ENCODE assay signal across 25 cellular contexts in the genomic region with DNA sequence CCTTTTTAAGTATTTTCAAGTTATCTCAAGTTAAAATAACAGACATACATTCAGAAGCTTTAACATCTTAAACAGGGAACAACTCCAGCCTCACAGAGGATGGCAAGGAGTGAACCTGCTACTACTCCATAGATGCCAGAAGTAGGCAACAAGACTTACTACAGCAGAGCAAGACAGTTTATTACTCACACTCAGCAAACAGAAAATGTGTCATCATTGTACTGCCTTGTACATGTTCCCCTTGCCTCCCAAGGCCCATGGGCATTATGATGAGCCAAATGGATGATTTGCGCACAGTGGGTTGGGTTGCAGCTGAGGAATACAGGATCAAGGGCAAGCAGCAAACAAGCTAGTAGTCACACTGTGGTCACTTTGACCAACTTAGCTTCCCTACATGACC.
"Had no signal": no experiment of that assay in that cellular context is flagged by ENCODE, and none has a peak within 500 bp of the region (broad histone marks: within the 10 kb centered on the region; RNA-seq: fewer than 3 reads in every experiment).

No MANE protein-coding gene starts in this region.

- H3K4me1 ChIP-seq: breast epithelium had no signal

- H3K9ac ChIP-seq: KMS-11 had no signal

- H3K4me3 ChIP-seq: breast epithelium, MG63, SK-N-MC had no signal

- H3K27ac ChIP-seq: breast epithelium, KMS-11, SK-N-MC, WERI-Rb-1 had no signal

- H3K4me2 ChIP-seq: KMS-11 had no signal

- H3K9me3 ChIP-seq: breast epithelium, MG63 had no signal

- ATAC-seq: activated CD8-positive, alpha-beta memory T cell treated with anti-CD3 and anti-CD28 coated beads, Interleukin-2, amount 10 ng/mL, durations not matched to agents 7 days and 5 days; Right ventricle myocardium inferior; T-cell had no signal

- DNase-seq: activated CD4-positive, alpha-beta T cell treated with anti-CD3 and anti-CD28 coated beads, Interleukin-2, amount 10 ng/mL, durations not matched to agents 24 days and 14 days; activated CD4-positive, alpha-beta T cell treated with anti-CD3 and anti-CD28 coated beads, Interleukin-2, amount 50 U/mL, for 48 hours; activated CD4-positive, CD25-positive, alpha-beta regulatory T cell treated with anti-CD3 and anti-CD28 coated beads, Interleukin-2, amount 50 U/mL, for 72 hours; activated CD8-positive, alpha-beta memory T cell treated with anti-CD3 and anti-CD28 coated beads, Interleukin-2, amount 10 ng/mL, durations not matched to agents 7 days and 5 days; activated effector memory CD4-positive, alpha-beta T cell treated with Interleukin-2 at 50 U/mL for 16 hours; activated naive CD4-positive, alpha-beta T cell; activated T-cell treated with anti-CD3 and anti-CD28 coated beads, Interleukin-2, amount 50 U/mL, for 24 hours; aorta; central memory CD4-positive, alpha-beta T cell; MG63; NCI-H1105; NCI-H1436; NCI-H187; NCI-H2081; NCI-H446; NCI-H524; T-cell; T-helper 2 cell; T1000; WERI-Rb-1 had no signal

- FAIRE-seq: RCC 7860 had no signal

- H3K36me3 ChIP-seq: breast epithelium, MG63, WERI-Rb-1 had no signal

- H3K27me3 ChIP-seq: breast epithelium, MG63 had no signal
